Comparison of ENCODE assay signal across 1 cellular context in genomic region chr13:94602467-94602866, GRCh38.
TF ChIP-seq lines count a peak whose summit lies in the region.

No MANE protein-coding gene starts in this region.

TF ChIP-seq in GM12878, 131 proteins besides CTCF, POLR2A, EP300 and RAD21 (continued from another document):
- TF ChIP-seq, protein P1, sequence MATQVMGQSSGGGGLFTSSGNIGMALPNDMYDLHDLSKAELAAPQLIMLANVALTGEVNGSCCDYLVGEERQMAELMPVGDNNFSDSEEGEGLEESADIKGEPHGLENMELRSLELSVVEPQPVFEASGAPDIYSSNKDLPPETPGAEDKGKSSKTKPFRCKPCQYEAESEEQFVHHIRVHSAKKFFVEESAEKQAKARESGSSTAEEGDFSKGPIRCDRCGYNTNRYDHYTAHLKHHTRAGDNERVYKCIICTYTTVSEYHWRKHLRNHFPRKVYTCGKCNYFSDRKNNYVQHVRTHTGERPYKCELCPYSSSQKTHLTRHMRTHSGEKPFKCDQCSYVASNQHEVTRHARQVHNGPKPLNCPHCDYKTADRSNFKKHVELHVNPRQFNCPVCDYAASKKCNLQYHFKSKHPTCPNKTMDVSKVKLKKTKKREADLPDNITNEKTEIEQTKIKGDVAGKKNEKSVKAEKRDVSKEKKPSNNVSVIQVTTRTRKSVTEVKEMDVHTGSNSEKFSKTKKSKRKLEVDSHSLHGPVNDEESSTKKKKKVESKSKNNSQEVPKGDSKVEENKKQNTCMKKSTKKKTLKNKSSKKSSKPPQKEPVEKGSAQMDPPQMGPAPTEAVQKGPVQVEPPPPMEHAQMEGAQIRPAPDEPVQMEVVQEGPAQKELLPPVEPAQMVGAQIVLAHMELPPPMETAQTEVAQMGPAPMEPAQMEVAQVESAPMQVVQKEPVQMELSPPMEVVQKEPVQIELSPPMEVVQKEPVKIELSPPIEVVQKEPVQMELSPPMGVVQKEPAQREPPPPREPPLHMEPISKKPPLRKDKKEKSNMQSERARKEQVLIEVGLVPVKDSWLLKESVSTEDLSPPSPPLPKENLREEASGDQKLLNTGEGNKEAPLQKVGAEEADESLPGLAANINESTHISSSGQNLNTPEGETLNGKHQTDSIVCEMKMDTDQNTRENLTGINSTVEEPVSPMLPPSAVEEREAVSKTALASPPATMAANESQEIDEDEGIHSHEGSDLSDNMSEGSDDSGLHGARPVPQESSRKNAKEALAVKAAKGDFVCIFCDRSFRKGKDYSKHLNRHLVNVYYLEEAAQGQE (IDR thresholded peaks at IDR 0.05; ENCODE audit: low read depth, low read length): no peak
- TF ChIP-seq MTA2 (IDR thresholded peaks at IDR 0.05; ENCODE audit: low read depth): no peak
